Comparison of ENCODE assay signal across 18 cellular contexts in genomic region chr11:30015725-30016449, GRCh38. TPM values are rescaled to one million over a fixed set of nuclear protein-coding genes. Genes with fewer than 3 reads are reported as not detected.
DNase-seq lines count a peak whose midpoint lies in the region; ATAC-seq, FAIRE-seq and TF ChIP-seq lines count a peak whose summit lies in the region.
"Had no signal": no experiment of that assay in that cellular context is flagged by ENCODE, and none has a peak within 500 bp of the region (broad histone marks: within the 10 kb centered on the region; RNA-seq: fewer than 3 reads in every experiment).

No MANE protein-coding gene starts in this region.

- H3K27me3 ChIP-seq in H1 (replicated peaks in 1 of 4; ENCODE audit: control insufficient read depth in 3 of 4, extremely low read depth in 1 of 4, insufficient read depth in 3 of 4, low read length in 3 of 4): peaks cover 61 to 85% (median 69%) of the 10 kb centered on the region in 4 experiments
- peaks cover 34% of the 10 kb centered on the region for H3K27me3 ChIP-seq in upper lobe of right lung
- no peaks in the 10 kb centered on the region for H3K27me3 ChIP-seq in osteoblast (ENCODE audit: insufficient read depth, low read length)
- H3K27me3 ChIP-seq: ovary had no signal

- H3K23me2 ChIP-seq in H1 (ENCODE audit: low read depth, low read length): no peaks in the 10 kb centered on the region; the same call in 1 of the 2 replicates

- TF ChIP-seq CTCF in H1 (IDR thresholded peaks at IDR 0.05; ENCODE audit: control extremely low read depth in 1 of 3, insufficient read depth in 1 of 3, low read depth in 1 of 3, low read length in 3 of 3) (no peak), kidney (IDR thresholded peaks at IDR 0.05; ENCODE audit: borderline replicate concordance, extremely low read depth, insufficient read depth) (no peak), upper lobe of right lung (IDR thresholded peaks at IDR 0.05) (no peak), osteoblast (IDR thresholded peaks at IDR 0.05; ENCODE audit: extremely low read depth, low read depth, low read length) (no peak)

- no peak overlapping the region for H2BK15ac ChIP-seq in H1 (ENCODE audit: low read length)

- H3K14ac ChIP-seq in H1 (ENCODE audit: insufficient read length): no peak overlapping the region

- no peak overlapping the region for H4K91ac ChIP-seq in H1 (replicated peaks; ENCODE audit: insufficient read length, low read length)

- no peak overlapping the region for H2AK5ac ChIP-seq in H1 (ENCODE audit: low read depth, low read length)

- peak overlapping the region; percentile 25 to 69 (median 34); a peak in 5 of 8 replicates for H3K4me3 ChIP-seq in H1 (ENCODE audit: extremely low read depth in 1 of 4, insufficient read depth in 2 of 4, low read depth in 3 of 4, low read length in 4 of 4)
- H3K4me3 ChIP-seq in kidney (ENCODE audit: low read length in 2 of 2): no peak overlapping the region
- H3K4me3 ChIP-seq in upper lobe of right lung: peak overlapping the region; percentile 21
- no peak overlapping the region for H3K4me3 ChIP-seq in osteoblast (ENCODE audit: insufficient read depth, low read length)
- H3K4me3 ChIP-seq: body of pancreas, mucosa of descending colon had no signal

- H2BK12ac ChIP-seq in H1 (ENCODE audit: low read depth, low read length): no peak overlapping the region

- TF ChIP-seq POLR2A in H1 (IDR thresholded peaks at IDR 0.05; ENCODE audit: control extremely low read depth in 1 of 2, low read depth in 2 of 2, low read length in 2 of 2): no peak

- no peak overlapping the region for H2BK20ac ChIP-seq in H1 (ENCODE audit: low read length)

- H2BK120ac ChIP-seq in H1 (replicated peaks; ENCODE audit: low read depth, low read length): no peak overlapping the region

- H3K9me3 ChIP-seq in H1 (ENCODE audit: insufficient read depth in 2 of 2, low read depth in 1 of 2, low read length in 1 of 2) (no peaks in the 10 kb centered on the region), kidney (ENCODE audit: control insufficient read depth in 1 of 2, low read length in 2 of 2) (no peaks in the 10 kb centered on the region), upper lobe of right lung (no peaks in the 10 kb centered on the region), osteoblast (ENCODE audit: low read depth, low read length) (no peaks in the 10 kb centered on the region)
- H3K9me3 ChIP-seq: body of pancreas, mucosa of descending colon had no signal

- H3K79me2 ChIP-seq in H1 (ENCODE audit: control insufficient read depth in 1 of 2, insufficient read depth in 2 of 2, low read length in 2 of 2): no peaks in the 10 kb centered on the region
- no peaks in the 10 kb centered on the region for H3K79me2 ChIP-seq in osteoblast (ENCODE audit: insufficient read depth, low read length)

- H4K5ac ChIP-seq in H1 (ENCODE audit: insufficient read length, low read depth, low read length): no peak overlapping the region

- peaks cover 1 to 8% (median 5%) of the 10 kb centered on the region in 4 experiments; a peak in 5 of 7 replicates for H3K4me1 ChIP-seq in H1 (replicated peaks in 1 of 4; ENCODE audit: control insufficient read depth in 3 of 4, insufficient read depth in 4 of 4, low read length in 3 of 4)
- H3K4me1 ChIP-seq in kidney (ENCODE audit: control insufficient read depth in 1 of 2, insufficient read depth in 1 of 2, low read depth in 1 of 2, low read length in 2 of 2): no peaks in the 10 kb centered on the region
- H3K4me1 ChIP-seq in upper lobe of right lung: no peaks in the 10 kb centered on the region
- H3K4me1 ChIP-seq in osteoblast (ENCODE audit: insufficient read depth, low read length): no peaks in the 10 kb centered on the region

- DNase-seq in NCI-H748 (lab: John Stamatoyannopoulos, UW; ENCODE audit: unreplicated experiment) (peak; percentile 61), NCI-H748 treated with DMSO at 0.1 percent for 48 hours (lab: John Stamatoyannopoulos, UW) (no peak), H1 (ENCODE audit: low read depth in 1 of 2, low spot score in 2 of 2) (peak in 1 of 2 experiments; percentile 47), kidney (peak; percentile 69), upper lobe of right lung (no peak), osteoblast (ENCODE audit: insufficient read length, low spot score, missing footprints) (no peak)
- no peak for DNase-seq in effector CD8-positive, alpha-beta T cell (lab: John Stamatoyannopoulos, UW)
- DNase-seq: activated effector memory CD4-positive, alpha-beta T cell treated with anti-CD3 and anti-CD28 coated beads, Interleukin-2, amount 50 U/mL, for 16 hours; body of pancreas; CD8-positive, alpha-beta T cell; Kasumi-1; mucosa of descending colon; NCI-H446 treated with DMSO at 0.1 percent for 48 hours; ovary had no signal

- H3K4me2 ChIP-seq in H1 (ENCODE audit: insufficient read depth in 1 of 2, low read depth in 2 of 2, low read length in 2 of 2): peak overlapping the region; percentile 65 to 93
- no peak overlapping the region for H3K4me2 ChIP-seq in osteoblast (ENCODE audit: insufficient read depth, low read length)

- H2AFZ ChIP-seq in H1 (ENCODE audit: low read length) (no peak overlapping the region), osteoblast (ENCODE audit: low read length) (no peak overlapping the region)

- H3K36me3 ChIP-seq in H1 (ENCODE audit: control insufficient read depth in 2 of 4, insufficient read depth in 4 of 4, low read length in 3 of 4) (no peaks in the 10 kb centered on the region; a peak in 1 of 8 replicates), kidney (ENCODE audit: control insufficient read depth in 1 of 2, insufficient read depth in 2 of 2, low read length in 2 of 2) (no peaks in the 10 kb centered on the region), upper lobe of right lung (no peaks in the 10 kb centered on the region), osteoblast (ENCODE audit: insufficient read depth, low read length) (no peaks in the 10 kb centered on the region)
- H3K36me3 ChIP-seq: ovary had no signal

- TF ChIP-seq EP300 in H1 (IDR thresholded peaks at IDR 0.05; ENCODE audit: borderline replicate concordance in 1 of 2, low read depth in 2 of 2, low read length in 2 of 2): no peak

- no peak overlapping the region for H3K27ac ChIP-seq in H1 (ENCODE audit: low read depth, low read length)
- no peak overlapping the region for H3K27ac ChIP-seq in kidney (ENCODE audit: low read depth in 2 of 2, low read length in 2 of 2)
- no peak overlapping the region for H3K27ac ChIP-seq in upper lobe of right lung
- no peak overlapping the region for H3K27ac ChIP-seq in osteoblast (ENCODE audit: low read depth, low read length)
- H3K27ac ChIP-seq: body of pancreas, HL-60, ovary had no signal

- H4K8ac ChIP-seq in H1 (ENCODE audit: extremely low read depth, insufficient read depth, low read length): peak overlapping the region; percentile 63; the same call in 1 of the 2 replicates

- FAIRE-seq in H1 (lab: Jason Lieb, UNC): no peak
- no peak for FAIRE-seq in kidney (lab: Jason Lieb, UNC)
- FAIRE-seq: A204.1 had no signal

- H2BK5ac ChIP-seq in H1 (ENCODE audit: low read depth, low read length): no peak overlapping the region

- H3K56ac ChIP-seq in H1 (replicated peaks; ENCODE audit: insufficient read length, low read depth, low read length): no peak overlapping the region

- H3K23ac ChIP-seq in H1 (ENCODE audit: insufficient read length): no peak overlapping the region

- H4K20me1 ChIP-seq in H1 (replicated peaks in 1 of 2; ENCODE audit: control insufficient read depth in 1 of 2, insufficient read depth in 2 of 2, low read length in 2 of 2): peaks cover 2 to 8% of the 10 kb centered on the region in 2 experiments
- H4K20me1 ChIP-seq in osteoblast (ENCODE audit: insufficient read depth, low read length): no peaks in the 10 kb centered on the region

- TF ChIP-seq RAD21 in H1 (IDR thresholded peaks at IDR 0.05 in 1 of 2, conservative IDR thresholded peaks at IDR 0.05 in 1 of 2; ENCODE audit: low read depth in 2 of 2, low read length in 2 of 2): no peak

- no peak for ATAC-seq in upper lobe of right lung
- ATAC-seq in GM18520 (IDR thresholded peaks at IDR 0.05; ENCODE audit: unreplicated experiment): no peak
- ATAC-seq: CD8-positive, alpha-beta T cell; mucosa of descending colon; Panc1 had no signal

- CTCF ChIA-PET in H1 (lab: Charles Lee; ENCODE audit: partially characterized antibody): no interaction called here

- WGBS in H1 (ENCODE audit: extremely low coverage in 1 of 2, insufficient coverage in 1 of 2, insufficient read length in 1 of 2, insufficient replicate concordance in 2 of 2, low coverage in 1 of 2, low lambda C conversion rate in 2 of 2, missing lambda C conversion rate in 1 of 2), 2 experiments: 17% methylated on average over 28 of the region's 33 CpGs; no CpG with 5 or more reads in 1 of the 2 experiments

- no peak overlapping the region for H3K4ac ChIP-seq in H1 (replicated peaks; ENCODE audit: insufficient read length, low read depth, low read length)

- H3K9ac ChIP-seq in H1 (replicated peaks in 1 of 4; ENCODE audit: extremely low read depth in 1 of 4, low read depth in 3 of 4, low read length in 3 of 4): no peak overlapping the region
- no peak overlapping the region for H3K9ac ChIP-seq in kidney (ENCODE audit: low read length in 2 of 2)

- POLR2A ChIA-PET in H1 (lab: Charles Lee; ENCODE audit: partially characterized antibody): no interaction called here

- H3K79me1 ChIP-seq in H1 (ENCODE audit: low read depth, low read length): no peaks in the 10 kb centered on the region

- H3K18ac ChIP-seq in H1 (ENCODE audit: extremely low read depth, low read length): no peak overlapping the region

- intact Hi-C loops in kidney (cut with DNase I): no loop called here
- intact Hi-C loops in upper lobe of right lung (cut with DNase I): no loop called here

TF ChIP-seq in H1, 55 proteins besides CTCF, POLR2A, EP300 and RAD21:
- peak; percentile 74 for TF ChIP-seq RNF2 (IDR thresholded peaks at IDR 0.05; ENCODE audit: borderline replicate concordance, low read depth, low read length, missing control alignments, poor library complexity, severe bottlenecking)
- TF ChIP-seq TAF1 (IDR thresholded peaks at IDR 0.05; ENCODE audit: low read depth, low read length): no peak
- no peak for TF ChIP-seq POU5F1 (IDR thresholded peaks at IDR 0.05; ENCODE audit: low read depth, low read length)
- TF ChIP-seq SUZ12 (IDR thresholded peaks at IDR 0.05; ENCODE audit: low read length): peak; percentile 77
- peak; percentile 82 for TF ChIP-seq EZH2 (IDR thresholded peaks at IDR 0.05; ENCODE audit: low read depth, low read length, severe bottlenecking)
TF ChIP-seq in H1: peak in this region for 3.

RNA-seq across cellular contexts. Expression of gene KCNA4, which starts 0.9 kb away (rescaled TPM):
- total RNA-seq in H1 (2021; fragmentation: NEBNext Ultra II Directional; extraction: Animal tissue kit (Norgen Biotek cat#: 25700)): not detected in 2 replicates
- polyA plus RNA-seq in H1 (2011; rRNA removed): not detected in 2 replicates
- not detected for polyA plus RNA-seq in H1 (2011; cell fraction: cytosol; rRNA removed)
- polyA plus RNA-seq in H1 (2011; cell fraction: nucleus; rRNA removed): not detected
- not detected in 4 replicates for polyA plus RNA-seq in H1 (2012, experiment 1 of 2)
- not detected for polyA plus RNA-seq in H1 (2012, experiment 2 of 2)
- not detected for polyA plus RNA-seq in H1 (2013, experiment 1 of 2)
- polyA plus RNA-seq in H1 (2013, experiment 2 of 2): 0.02 TPM
- polyA minus RNA-seq in H1 (2011; rRNA and poly(A)+ RNA removed): 0.07 TPM in 1 of 2 replicates, not detected in the other
- polyA minus RNA-seq in H1 (2011; cell fraction: cytosol; rRNA and poly(A)+ RNA removed): not detected
- polyA minus RNA-seq in H1 (2011; cell fraction: nucleus; rRNA and poly(A)+ RNA removed): not detected
- 0.06 TPM for total RNA-seq in kidney
- polyA plus RNA-seq in kidney (ENCODE audit: insufficient read depth, low read depth, low replicate concordance): 0.39 TPM
- 2.1 TPM for total RNA-seq in upper lobe of right lung
- total RNA-seq in osteoblast: under 0.01 TPM in 2 replicates
- total RNA-seq: CD8-positive, alpha-beta T cell had no signal

Comparison
In these comparisons a context has a peak if more than half of its experiments do, and no peak if none do; other contexts are left out.
1. DNase-seq: peak in NCI-H748 (single experiment) and kidney (single experiment); none in NCI-H748 treated with DMSO at 0.1 percent for 48 hours (single experiment), upper lobe of right lung (single experiment), osteoblast (single experiment) and effector CD8-positive, alpha-beta T cell (single experiment).
2. H3K4me3 ChIP-seq: peak in H1 (4 of 4) and upper lobe of right lung (single experiment); none in kidney (0 of 2) and osteoblast (single experiment).